8 cellular contexts compared by ENCODE assay signal in the genomic region with DNA sequence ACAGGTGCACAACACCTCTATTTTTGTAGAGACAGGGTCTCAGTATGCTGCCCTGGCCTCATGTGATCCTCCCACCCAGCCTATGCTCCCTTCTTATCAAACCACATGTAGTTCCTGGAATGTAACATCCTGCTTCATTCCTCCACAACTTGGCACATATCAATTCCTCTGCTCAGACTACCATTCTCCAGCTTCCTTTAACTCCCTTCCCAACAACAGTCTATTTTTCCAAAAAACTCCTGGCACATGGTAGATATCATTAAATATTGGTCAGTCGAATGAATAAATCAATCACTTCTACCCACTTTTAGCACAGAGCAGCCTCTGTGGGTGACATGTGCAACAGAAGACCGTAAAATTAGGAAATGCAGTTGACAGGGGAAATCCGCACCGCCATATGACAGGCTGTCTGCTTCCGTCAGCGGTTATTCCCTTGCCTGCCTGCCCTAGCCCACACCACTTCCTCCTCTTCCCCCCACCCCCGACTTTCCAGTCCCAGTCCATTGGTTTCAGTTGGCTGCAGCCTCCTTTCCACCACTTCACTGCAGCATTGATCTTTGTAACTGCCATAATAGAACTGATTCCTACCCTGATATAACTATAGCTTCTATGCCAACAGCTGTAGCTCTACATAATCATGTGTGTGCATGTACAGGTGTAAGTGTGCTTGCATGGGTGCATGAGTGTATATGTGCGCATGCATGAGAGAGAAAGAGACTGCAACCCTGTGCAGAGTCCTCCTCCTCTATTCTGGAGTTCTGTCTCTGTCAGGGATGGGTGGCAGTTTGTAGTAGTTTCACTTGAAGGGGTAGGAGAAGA. TPM values are rescaled to one million over a fixed set of nuclear protein-coding genes. Genes with fewer than 3 reads are reported as not detected.
DNase-seq lines count a peak whose midpoint lies in the region; ATAC-seq lines count a peak whose summit lies in the region.

No MANE protein-coding gene starts in this region.

- H3K4me1 Mint-ChIP-seq in activated T-cell treated with anti-CD3 and anti-CD28 coated beads, Interleukin-2, amount 50 U/mL, for 24 hours (ENCODE audit: low read depth), result peaks cover 32% of the 10 kb centered on the region

- no peaks in the 10 kb centered on the region for H3K36me3 Mint-ChIP-seq in activated T-cell treated with anti-CD3 and anti-CD28 coated beads, Interleukin-2, amount 50 U/mL, for 24 hours (ENCODE audit: low read depth)

- no peaks in the 10 kb centered on the region for H3K9me3 Mint-ChIP-seq in activated T-cell treated with anti-CD3 and anti-CD28 coated beads, Interleukin-2, amount 50 U/mL, for 24 hours

- peak; percentile 90 for DNase-seq in NOMO-1 treated with dmso at 0.1 percent for 144 hours (lab: John Stamatoyannopoulos, UW; ENCODE audit: unreplicated experiment)
- DNase-seq in activated T-cell treated with anti-CD3 and anti-CD28 coated beads, Interleukin-2, amount 50 U/mL, for 24 hours, result peak; percentile 76
- DNase-seq in left ventricle myocardium superior, result peak; percentile 56
- DNase-seq in stimulated activated CD4-positive, alpha-beta T cell treated with anti-CD3 and anti-CD28 coated beads, Interleukin-1b, Interleukin-23, amount 100 ng/mL, for 4 hours (ENCODE audit: low read depth in 2 of 2), result peak; percentile 49 to 62
- no peak for DNase-seq in NCI-H128 (lab: John Stamatoyannopoulos, UW; ENCODE audit: unreplicated experiment)
- DNase-seq in COR-L47 (lab: John Stamatoyannopoulos, UW), result no peak

- peak overlapping the region; percentile 35 for H3K4me3 Mint-ChIP-seq in activated T-cell treated with anti-CD3 and anti-CD28 coated beads, Interleukin-2, amount 50 U/mL, for 24 hours

- intact Hi-C loops in left ventricle myocardium superior (cut with micrococcal nuclease), result no loop called here

- peak overlapping the region; percentile 27 for H3K27ac Mint-ChIP-seq in activated T-cell treated with anti-CD3 and anti-CD28 coated beads, Interleukin-2, amount 50 U/mL, for 24 hours

- ATAC-seq in GM19023 (IDR thresholded peaks at IDR 0.05; ENCODE audit: unreplicated experiment) (peak; percentile 51), left ventricle myocardium superior (peak; percentile 84), GM18517 (IDR thresholded peaks at IDR 0.05; ENCODE audit: unreplicated experiment) (no peak)

- no peaks in the 10 kb centered on the region for H3K27me3 Mint-ChIP-seq in activated T-cell treated with anti-CD3 and anti-CD28 coated beads, Interleukin-2, amount 50 U/mL, for 24 hours

RNA-seq across cellular contexts. Expression of gene AKR1A1, which starts 6.8 kb away (rescaled TPM):
- 43.2 TPM for total RNA-seq in left ventricle myocardium superior

RNA-seq across cellular contexts. Expression of gene PRDX1, which starts 22.1 kb away (rescaled TPM):
- total RNA-seq in left ventricle myocardium superior, result 311 TPM

RNA-seq across cellular contexts. Expression of gene NASP, which starts 40.0 kb away (rescaled TPM):
- 29.5 TPM for total RNA-seq in left ventricle myocardium superior

RNA-seq across cellular contexts. Expression of gene MMACHC, which starts 43.7 kb away (rescaled TPM):
- total RNA-seq in left ventricle myocardium superior, result 24.7 TPM

RNA-seq across cellular contexts. Expression of gene CCDC163, which starts 43.9 kb away (rescaled TPM):
- total RNA-seq in left ventricle myocardium superior, result 0.30 TPM

Comparison
In these comparisons a context has a peak if more than half of its experiments do, and no peak if none do; other contexts are left out.
1. DNase-seq: peak in NOMO-1 treated with dmso at 0.1 percent for 144 hours (single experiment), activated T-cell treated with anti-CD3 and anti-CD28 coated beads, Interleukin-2, amount 50 U/mL, for 24 hours (single experiment), left ventricle myocardium superior (single experiment) and stimulated activated CD4-positive, alpha-beta T cell treated with anti-CD3 and anti-CD28 coated beads, Interleukin-1b, Interleukin-23, amount 100 ng/mL, for 4 hours (2 of 2); none in NCI-H128 (single experiment) and COR-L47 (single experiment).